1 cellular context compared by ENCODE assay signal in genomic region chr3:105866656-105867653, GRCh38.
TF ChIP-seq lines count a peak whose summit lies in the region.

No MANE protein-coding gene starts in this region.

TF ChIP-seq in HepG2, 621 proteins besides CTCF, POLR2A, EP300 and RAD21 (continued from another document and continues in another):
- TF ChIP-seq GMEB1 (CRISPR knock-in tag; IDR thresholded peaks at IDR 0.05; ENCODE audit: borderline replicate concordance) (no peak), ZNF644 (CRISPR knock-in tag; IDR thresholded peaks at IDR 0.05; ENCODE audit: low read depth) (peak; percentile 59; the same call in 1 of the 2 replicates), ZSCAN25 (CRISPR knock-in tag; IDR thresholded peaks at IDR 0.05) (no peak), SAP130 (CRISPR knock-in tag; IDR thresholded peaks at IDR 0.05; ENCODE audit: low read depth) (peak; percentile 89), IRF2 (CRISPR knock-in tag; IDR thresholded peaks at IDR 0.05) (peak; percentile 50; the same call in 1 of the 2 replicates), GATAD1 (CRISPR knock-in tag; IDR thresholded peaks at IDR 0.05) (no peak), NFIB (CRISPR knock-in tag; IDR thresholded peaks at IDR 0.05; ENCODE audit: borderline replicate concordance) (no peak), MIER3 (CRISPR knock-in tag; IDR thresholded peaks at IDR 0.05; ENCODE audit: borderline replicate concordance) (0 out of 2 replicates have a peak, but pooled peaks have one; percentile 19), RFX1 (IDR thresholded peaks at IDR 0.05) (peak; percentile 8; the same call in 1 of the 2 replicates), ZFP82 (CRISPR knock-in tag; IDR thresholded peaks at IDR 0.05; ENCODE audit: borderline replicate concordance) (no peak), ZNF674 (CRISPR knock-in tag; IDR thresholded peaks at IDR 0.05; ENCODE audit: low read depth) (no peak), ZKSCAN1 (IDR thresholded peaks at IDR 0.05; ENCODE audit: low read length) (no peak), ZNF782 (CRISPR knock-in tag; IDR thresholded peaks at IDR 0.05; ENCODE audit: borderline replicate concordance) (no peak), ARID5B (CRISPR knock-in tag; IDR thresholded peaks at IDR 0.05) (peak; percentile 69), FOXM1 (CRISPR knock-in tag; IDR thresholded peaks at IDR 0.05) (no peak), FOXA1 (IDR thresholded peaks at IDR 0.05) (no peak), FOXA1 (CRISPR knock-in tag; IDR thresholded peaks at IDR 0.05) (no peak), ZNF510 (CRISPR knock-in tag; IDR thresholded peaks at IDR 0.05; ENCODE audit: low read depth) (no peak), ETV5 (CRISPR knock-in tag; IDR thresholded peaks at IDR 0.05; ENCODE audit: borderline replicate concordance) (no peak), CHD4 (IDR thresholded peaks at IDR 0.05; ENCODE audit: borderline replicate concordance, low read length) (no peak), SMARCC2 (IDR thresholded peaks at IDR 0.05) (no peak), ZNF362 (CRISPR knock-in tag; IDR thresholded peaks at IDR 0.05; ENCODE audit: borderline replicate concordance) (no peak), ZNF329 (CRISPR knock-in tag; IDR thresholded peaks at IDR 0.05; ENCODE audit: low read depth) (no peak), HOXD1 (CRISPR knock-in tag; IDR thresholded peaks at IDR 0.05) (no peak), DNMT3B (CRISPR knock-in tag; conservative IDR thresholded peaks at IDR 0.05) (0 out of 2 replicates have a peak, but pooled peaks have one; percentile 48), YEATS4 (CRISPR knock-in tag; IDR thresholded peaks at IDR 0.05; ENCODE audit: borderline replicate concordance) (no peak), PHB2 (IDR thresholded peaks at IDR 0.05; ENCODE audit: partially characterized antibody) (no peak), RXRB (CRISPR knock-in tag; IDR thresholded peaks at IDR 0.05; ENCODE audit: borderline replicate concordance) (peak; percentile 65; the same call in 1 of the 2 replicates), KAT2B (IDR thresholded peaks at IDR 0.05; ENCODE audit: borderline replicate concordance, low read depth, low read length) (no peak), MAZ (IDR thresholded peaks at IDR 0.05; ENCODE audit: borderline replicate concordance, low read depth, low read length) (no peak), MAZ (CRISPR knock-in tag; IDR thresholded peaks at IDR 0.05; ENCODE audit: low read depth) (no peak), JUN (CRISPR knock-in tag; IDR thresholded peaks at IDR 0.05) (0 out of 2 replicates have a peak, but pooled peaks have one; percentile 26), ATF3 (CRISPR knock-in tag; IDR thresholded peaks at IDR 0.05) (no peak), NR1H2 (CRISPR knock-in tag; IDR thresholded peaks at IDR 0.05; ENCODE audit: borderline replicate concordance, low read depth) (no peak), ZNF232 (CRISPR knock-in tag; IDR thresholded peaks at IDR 0.05; ENCODE audit: borderline replicate concordance) (0 out of 2 replicates have a peak, but pooled peaks have one; percentile 19), NRL (CRISPR knock-in tag; IDR thresholded peaks at IDR 0.05; ENCODE audit: borderline replicate concordance) (no peak), KLF15 (CRISPR knock-in tag; IDR thresholded peaks at IDR 0.05; ENCODE audit: borderline replicate concordance) (no peak), NFYB (CRISPR knock-in tag; IDR thresholded peaks at IDR 0.05) (no peak), TEAD2 (CRISPR knock-in tag; IDR thresholded peaks at IDR 0.05) (no peak), TCF7L2 (IDR thresholded peaks at IDR 0.05; ENCODE audit: low read depth, low read length) (no peak), TGIF2 (CRISPR knock-in tag; IDR thresholded peaks at IDR 0.05) (0 out of 2 replicates have a peak, but pooled peaks have one; percentile 38)
- TF ChIP-seq, protein P1, sequence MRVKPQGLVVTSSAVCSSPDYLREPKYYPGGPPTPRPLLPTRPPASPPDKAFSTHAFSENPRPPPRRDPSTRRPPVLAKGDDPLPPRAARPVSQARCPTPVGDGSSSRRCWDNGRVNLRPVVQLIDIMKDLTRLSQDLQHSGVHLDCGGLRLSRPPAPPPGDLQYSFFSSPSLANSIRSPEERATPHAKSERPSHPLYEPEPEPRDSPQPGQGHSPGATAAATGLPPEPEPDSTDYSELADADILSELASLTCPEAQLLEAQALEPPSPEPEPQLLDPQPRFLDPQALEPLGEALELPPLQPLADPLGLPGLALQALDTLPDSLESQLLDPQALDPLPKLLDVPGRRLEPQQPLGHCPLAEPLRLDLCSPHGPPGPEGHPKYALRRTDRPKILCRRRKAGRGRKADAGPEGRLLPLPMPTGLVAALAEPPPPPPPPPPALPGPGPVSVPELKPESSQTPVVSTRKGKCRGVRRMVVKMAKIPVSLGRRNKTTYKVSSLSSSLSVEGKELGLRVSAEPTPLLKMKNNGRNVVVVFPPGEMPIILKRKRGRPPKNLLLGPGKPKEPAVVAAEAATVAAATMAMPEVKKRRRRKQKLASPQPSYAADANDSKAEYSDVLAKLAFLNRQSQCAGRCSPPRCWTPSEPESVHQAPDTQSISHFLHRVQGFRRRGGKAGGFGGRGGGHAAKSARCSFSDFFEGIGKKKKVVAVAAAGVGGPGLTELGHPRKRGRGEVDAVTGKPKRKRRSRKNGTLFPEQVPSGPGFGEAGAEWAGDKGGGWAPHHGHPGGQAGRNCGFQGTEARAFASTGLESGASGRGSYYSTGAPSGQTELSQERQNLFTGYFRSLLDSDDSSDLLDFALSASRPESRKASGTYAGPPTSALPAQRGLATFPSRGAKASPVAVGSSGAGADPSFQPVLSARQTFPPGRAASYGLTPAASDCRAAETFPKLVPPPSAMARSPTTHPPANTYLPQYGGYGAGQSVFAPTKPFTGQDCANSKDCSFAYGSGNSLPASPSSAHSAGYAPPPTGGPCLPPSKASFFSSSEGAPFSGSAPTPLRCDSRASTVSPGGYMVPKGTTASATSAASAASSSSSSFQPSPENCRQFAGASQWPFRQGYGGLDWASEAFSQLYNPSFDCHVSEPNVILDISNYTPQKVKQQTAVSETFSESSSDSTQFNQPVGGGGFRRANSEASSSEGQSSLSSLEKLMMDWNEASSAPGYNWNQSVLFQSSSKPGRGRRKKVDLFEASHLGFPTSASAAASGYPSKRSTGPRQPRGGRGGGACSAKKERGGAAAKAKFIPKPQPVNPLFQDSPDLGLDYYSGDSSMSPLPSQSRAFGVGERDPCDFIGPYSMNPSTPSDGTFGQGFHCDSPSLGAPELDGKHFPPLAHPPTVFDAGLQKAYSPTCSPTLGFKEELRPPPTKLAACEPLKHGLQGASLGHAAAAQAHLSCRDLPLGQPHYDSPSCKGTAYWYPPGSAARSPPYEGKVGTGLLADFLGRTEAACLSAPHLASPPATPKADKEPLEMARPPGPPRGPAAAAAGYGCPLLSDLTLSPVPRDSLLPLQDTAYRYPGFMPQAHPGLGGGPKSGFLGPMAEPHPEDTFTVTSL (CRISPR knock-in tag; IDR thresholded peaks at IDR 0.05; ENCODE audit: borderline replicate concordance): peak; percentile 75; the same call in 1 of the 2 replicates
- TF ChIP-seq, protein P2, sequence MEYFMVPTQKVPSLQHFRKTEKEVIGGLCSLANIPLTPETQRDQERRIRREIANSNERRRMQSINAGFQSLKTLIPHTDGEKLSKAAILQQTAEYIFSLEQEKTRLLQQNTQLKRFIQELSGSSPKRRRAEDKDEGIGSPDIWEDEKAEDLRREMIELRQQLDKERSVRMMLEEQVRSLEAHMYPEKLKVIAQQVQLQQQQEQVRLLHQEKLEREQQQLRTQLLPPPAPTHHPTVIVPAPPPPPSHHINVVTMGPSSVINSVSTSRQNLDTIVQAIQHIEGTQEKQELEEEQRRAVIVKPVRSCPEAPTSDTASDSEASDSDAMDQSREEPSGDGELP (IDR thresholded peaks at IDR 0.05; ENCODE audit: borderline replicate concordance, low read depth): peak; percentile 76; the same call in 1 of the 2 replicates
- TF ChIP-seq, protein P3, sequence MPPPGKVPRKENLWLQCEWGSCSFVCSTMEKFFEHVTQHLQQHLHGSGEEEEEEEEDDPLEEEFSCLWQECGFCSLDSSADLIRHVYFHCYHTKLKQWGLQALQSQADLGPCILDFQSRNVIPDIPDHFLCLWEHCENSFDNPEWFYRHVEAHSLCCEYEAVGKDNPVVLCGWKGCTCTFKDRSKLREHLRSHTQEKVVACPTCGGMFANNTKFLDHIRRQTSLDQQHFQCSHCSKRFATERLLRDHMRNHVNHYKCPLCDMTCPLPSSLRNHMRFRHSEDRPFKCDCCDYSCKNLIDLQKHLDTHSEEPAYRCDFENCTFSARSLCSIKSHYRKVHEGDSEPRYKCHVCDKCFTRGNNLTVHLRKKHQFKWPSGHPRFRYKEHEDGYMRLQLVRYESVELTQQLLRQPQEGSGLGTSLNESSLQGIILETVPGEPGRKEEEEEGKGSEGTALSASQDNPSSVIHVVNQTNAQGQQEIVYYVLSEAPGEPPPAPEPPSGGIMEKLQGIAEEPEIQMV (CRISPR knock-in tag; IDR thresholded peaks at IDR 0.05; ENCODE audit: low read depth): peak; percentile 96
- TF ChIP-seq, protein P4, sequence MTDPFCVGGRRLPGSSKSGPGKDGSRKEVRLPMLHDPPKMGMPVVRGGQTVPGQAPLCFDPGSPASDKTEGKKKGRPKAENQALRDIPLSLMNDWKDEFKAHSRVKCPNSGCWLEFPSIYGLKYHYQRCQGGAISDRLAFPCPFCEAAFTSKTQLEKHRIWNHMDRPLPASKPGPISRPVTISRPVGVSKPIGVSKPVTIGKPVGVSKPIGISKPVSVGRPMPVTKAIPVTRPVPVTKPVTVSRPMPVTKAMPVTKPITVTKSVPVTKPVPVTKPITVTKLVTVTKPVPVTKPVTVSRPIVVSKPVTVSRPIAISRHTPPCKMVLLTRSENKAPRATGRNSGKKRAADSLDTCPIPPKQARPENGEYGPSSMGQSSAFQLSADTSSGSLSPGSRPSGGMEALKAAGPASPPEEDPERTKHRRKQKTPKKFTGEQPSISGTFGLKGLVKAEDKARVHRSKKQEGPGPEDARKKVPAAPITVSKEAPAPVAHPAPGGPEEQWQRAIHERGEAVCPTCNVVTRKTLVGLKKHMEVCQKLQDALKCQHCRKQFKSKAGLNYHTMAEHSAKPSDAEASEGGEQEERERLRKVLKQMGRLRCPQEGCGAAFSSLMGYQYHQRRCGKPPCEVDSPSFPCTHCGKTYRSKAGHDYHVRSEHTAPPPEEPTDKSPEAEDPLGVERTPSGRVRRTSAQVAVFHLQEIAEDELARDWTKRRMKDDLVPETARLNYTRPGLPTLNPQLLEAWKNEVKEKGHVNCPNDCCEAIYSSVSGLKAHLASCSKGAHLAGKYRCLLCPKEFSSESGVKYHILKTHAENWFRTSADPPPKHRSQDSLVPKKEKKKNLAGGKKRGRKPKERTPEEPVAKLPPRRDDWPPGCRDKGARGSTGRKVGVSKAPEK (CRISPR knock-in tag; IDR thresholded peaks at IDR 0.05; ENCODE audit: borderline replicate concordance): no peak
